ENCODE assay signal across 12 cellular contexts in the genomic region with DNA sequence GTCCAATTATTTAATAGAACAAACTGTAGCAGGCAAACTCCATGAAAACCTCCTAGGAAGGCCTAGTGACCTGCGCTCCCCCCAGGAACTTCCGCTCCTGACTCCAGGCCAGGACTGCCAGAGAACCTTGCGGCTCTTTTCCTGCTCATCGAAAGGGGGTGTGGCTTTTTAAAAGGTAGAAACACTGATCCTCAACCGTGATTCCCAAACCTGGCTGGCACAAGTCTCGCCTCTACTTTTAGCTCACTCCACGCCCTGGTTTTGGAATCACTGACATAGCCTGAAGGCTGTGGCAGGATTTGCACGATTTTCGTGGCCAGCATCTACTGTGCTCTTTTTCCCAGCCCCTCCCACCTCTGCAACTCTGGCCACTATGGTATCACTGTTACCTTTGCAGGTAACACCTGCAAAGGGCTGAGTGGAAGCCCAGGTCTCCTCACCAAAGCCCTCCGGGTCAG. TPM values are rescaled to one million over a fixed set of nuclear protein-coding genes. Genes with fewer than 3 reads are reported as not detected.
DNase-seq lines count a peak whose midpoint lies in the region; ATAC-seq and TF ChIP-seq lines count a peak whose summit lies in the region.
"Had no signal": no experiment of that assay in that cellular context is flagged by ENCODE, and none has a peak within 500 bp of the region (broad histone marks: within the 10 kb centered on the region; RNA-seq: fewer than 3 reads in every experiment).

No MANE protein-coding gene starts in this region.

- H3K4me1 ChIP-seq in heart left ventricle (peaks cover 0 to 79% (median 51%) of the 10 kb centered on the region in 12 donors), mucosa of stomach (ENCODE audit: control insufficient read depth, insufficient read depth, low read length) (peaks cover 63% of the 10 kb centered on the region), aorta (ENCODE audit: control insufficient read depth in 1 of 2, insufficient read depth in 2 of 2, low read length in 2 of 2) (peaks cover 2 to 7% of the 10 kb centered on the region in 2 donors)

- no peak overlapping the region for H3K4me3 ChIP-seq in heart left ventricle
- H3K4me3 ChIP-seq in mucosa of stomach (ENCODE audit: low read length), result peak overlapping the region; percentile 27
- no peak overlapping the region for H3K4me3 ChIP-seq in aorta (ENCODE audit: low read length in 2 of 2)
- H3K4me3 ChIP-seq: BLaER1 treated with 17β-estradiol and CSF1 and Interleukin-3, amounts not matched to agents 10 nM and 100 nM had no signal

- H3K9ac ChIP-seq in mucosa of stomach (ENCODE audit: low read length), result peak overlapping the region; percentile 61
- H3K9ac ChIP-seq: BLaER1 treated with 17β-estradiol and CSF1 and Interleukin-3, amounts not matched to agents 10 nM and 100 nM had no signal

- no peaks in the 10 kb centered on the region for H3K27me3 ChIP-seq in heart left ventricle
- H3K27me3 ChIP-seq in mucosa of stomach (ENCODE audit: control insufficient read depth, insufficient read depth, low read length), result no peaks in the 10 kb centered on the region
- no peaks in the 10 kb centered on the region for H3K27me3 ChIP-seq in aorta (ENCODE audit: control insufficient read depth in 1 of 2, insufficient read depth in 2 of 2, low read length in 1 of 2)
- H3K27me3 ChIP-seq: BLaER1 treated with 17β-estradiol and CSF1 and Interleukin-3, amounts not matched to agents 10 nM and 100 nM had no signal

- H3K9me3 ChIP-seq in heart left ventricle, result no peaks in the 10 kb centered on the region
- H3K9me3 ChIP-seq in mucosa of stomach (ENCODE audit: control insufficient read depth, low read length), result no peaks in the 10 kb centered on the region
- H3K9me3 ChIP-seq in aorta (ENCODE audit: control insufficient read depth, low read length), result no peaks in the 10 kb centered on the region
- H3K9me3 ChIP-seq: BLaER1 treated with 17β-estradiol and CSF1 and Interleukin-3, amounts not matched to agents 10 nM and 100 nM had no signal

- H3K4me1 Mint-ChIP-seq in endothelial cell (ENCODE audit: unreplicated experiment), result peaks cover 42% of the 10 kb centered on the region
- H3K4me1 Mint-ChIP-seq in activated CD4-positive, alpha-beta memory T cell treated with anti-CD3 and anti-CD28 coated beads for 36 hours (ENCODE audit: low read depth), result no peaks in the 10 kb centered on the region

- 46 to 55% (median 50%) methylated on average over 10 of the region's 10 CpGs for WGBS in heart left ventricle, 4 donors
- WGBS in aorta, 2 donors, result 31 to 33% methylated on average over 10 of the region's 10 CpGs

- H3K9me3 Mint-ChIP-seq in endothelial cell (ENCODE audit: unreplicated experiment), result no peaks in the 10 kb centered on the region
- H3K9me3 Mint-ChIP-seq in activated CD4-positive, alpha-beta memory T cell treated with anti-CD3 and anti-CD28 coated beads for 36 hours, result no peaks in the 10 kb centered on the region

- peaks cover 0 to 4% (median 0%) of the 10 kb centered on the region in 9 donors for H3K36me3 ChIP-seq in heart left ventricle
- no peaks in the 10 kb centered on the region for H3K36me3 ChIP-seq in mucosa of stomach (ENCODE audit: control insufficient read depth, insufficient read depth, low read length)
- no peaks in the 10 kb centered on the region for H3K36me3 ChIP-seq in aorta (ENCODE audit: control insufficient read depth in 1 of 2, insufficient read depth in 2 of 2, low read length in 1 of 2)
- H3K36me3 ChIP-seq: BLaER1 treated with 17β-estradiol and CSF1 and Interleukin-3, amounts not matched to agents 10 nM and 100 nM had no signal

- peak overlapping the region; percentile 82 to 99 (median 98) for H3K27ac ChIP-seq in heart left ventricle
- peak overlapping the region; percentile 100 for H3K27ac ChIP-seq in aorta (ENCODE audit: low read depth in 1 of 2, low read length in 2 of 2)
- H3K27ac ChIP-seq: BLaER1 treated with 17β-estradiol and CSF1 and Interleukin-3, amounts not matched to agents 10 nM and 100 nM had no signal

- TF ChIP-seq POLR2A in heart left ventricle (IDR thresholded peaks at IDR 0.05) (no peak), erythroblast (IDR thresholded peaks at IDR 0.05; ENCODE audit: low read length) (no peak)

- CTCF ChIA-PET in activated CD4-positive, alpha-beta memory T cell treated with anti-CD3 and anti-CD28 coated beads for 36 hours (lab: Charles Lee), result no interaction called here

- POLR2A ChIA-PET in activated CD4-positive, alpha-beta memory T cell treated with anti-CD3 and anti-CD28 coated beads for 36 hours (lab: Charles Lee), result no interaction called here

- H3K4me3 Mint-ChIP-seq in endothelial cell (ENCODE audit: unreplicated experiment), result peak overlapping the region; percentile 62
- H3K4me3 Mint-ChIP-seq in activated CD4-positive, alpha-beta memory T cell treated with anti-CD3 and anti-CD28 coated beads for 36 hours, result no peak overlapping the region

- DNase-seq in heart left ventricle (no peak), left cardiac atrium (no peak), endothelial cell (ENCODE audit: low spot score) (peak; percentile 46), aorta (peak in 1 of 2 donors; percentile 59), erythroblast (lab: John Stamatoyannopoulos, UW) (no peak), GOT3 (lab: John Stamatoyannopoulos, UW) (no peak)
- DNase-seq in activated CD4-positive, alpha-beta memory T cell treated with anti-CD3 and anti-CD28 coated beads for 36 hours, result no peak
- DNase-seq: cerebellar nuclear complex, KG1, T1000 had no signal

- intact Hi-C loops in heart left ventricle (cut with DNase I), result loop anchor here in 5 of 10 donors (5.0 kb wide), 2 partner anchors 43 to 47 kb away; a partner anchor contains a TSS
- intact Hi-C loops in left cardiac atrium (cut with DNase I), result no loop called here
- intact Hi-C loops in aorta (cut with DNase I), result loop anchor here in 1 of 2 donors (5.0 kb wide), 1 partner anchor 43 kb away; a partner anchor contains a TSS
- intact Hi-C loops in activated CD4-positive, alpha-beta memory T cell treated with anti-CD3 and anti-CD28 coated beads for 36 hours (cut with micrococcal nuclease), result no loop called here

- ATAC-seq in heart left ventricle, result no peak
- ATAC-seq in left cardiac atrium, result no peak
- no peak for ATAC-seq in aorta (ENCODE audit: low FRiP score)

- H3K27me3 Mint-ChIP-seq in endothelial cell (ENCODE audit: unreplicated experiment), result peaks cover 10% of the 10 kb centered on the region
- H3K27me3 Mint-ChIP-seq in activated CD4-positive, alpha-beta memory T cell treated with anti-CD3 and anti-CD28 coated beads for 36 hours, result no peaks in the 10 kb centered on the region

- peak overlapping the region; percentile 98 for H3K27ac Mint-ChIP-seq in endothelial cell (ENCODE audit: unreplicated experiment)
- no peak overlapping the region for H3K27ac Mint-ChIP-seq in activated CD4-positive, alpha-beta memory T cell treated with anti-CD3 and anti-CD28 coated beads for 36 hours

- no peak for TF ChIP-seq CTCF in heart left ventricle (IDR thresholded peaks at IDR 0.05)
- TF ChIP-seq CTCF in endothelial cell (IDR thresholded peaks at IDR 0.05; ENCODE audit: unreplicated experiment), result no peak

- H3K36me3 Mint-ChIP-seq in endothelial cell (ENCODE audit: low read depth, unreplicated experiment), result no peaks in the 10 kb centered on the region
- H3K36me3 Mint-ChIP-seq in activated CD4-positive, alpha-beta memory T cell treated with anti-CD3 and anti-CD28 coated beads for 36 hours, result peaks cover 4% of the 10 kb centered on the region

RNA-seq across cellular contexts. Expression of a gene that starts 43.3 kb away (rescaled TPM):
- total RNA-seq in heart left ventricle (10 to 100 TPM; 16.0 to 64.5 (median 37.2) TPM), left cardiac atrium (10 to 100 TPM; 24.3 to 33.0 TPM), endothelial cell (ENCODE audit: unreplicated experiment) (12.4 TPM), aorta (100 to 1,000 TPM; 226 to 242 TPM)
- polyA plus RNA-seq in heart left ventricle (10 to 100 TPM; 13.2 to 14.7 TPM), aorta (10 to 100 TPM; 13.4 to 26.4 TPM)
- total RNA-seq in activated CD4-positive, alpha-beta memory T cell treated with anti-CD3 and anti-CD28 coated beads for 36 hours, result 10 to 100 TPM; 49.3 to 49.7 TPM

RNA-seq across cellular contexts. Expression of a gene that starts 57.6 kb away (rescaled TPM):
- 1 to 10 TPM in 2 of 9 donors, under 1 TPM in 3, not detected in 4; 0.25 to 7.3 (median 0.79) TPM for total RNA-seq in heart left ventricle
- polyA plus RNA-seq in heart left ventricle, result under 1 TPM in 1 of 2 donors, not detected in 1; 0.19 TPM
- total RNA-seq in left cardiac atrium, result 1 to 10 TPM in 1 of 2 donors, under 1 TPM in 1; 0.24 to 1.7 TPM
- 3.5 TPM for total RNA-seq in endothelial cell (ENCODE audit: unreplicated experiment)
- total RNA-seq in aorta, result 1 to 10 TPM in 1 of 2 donors, under 1 TPM in 1; 0.55 to 1.4 TPM
- 1 to 10 TPM in 1 of 2 donors, under 1 TPM in 1; 0.43 to 2.8 TPM for polyA plus RNA-seq in aorta
- total RNA-seq in activated CD4-positive, alpha-beta memory T cell treated with anti-CD3 and anti-CD28 coated beads for 36 hours, result 10 to 100 TPM; 88.0 to 91.3 TPM

Comparison
In these comparisons a context has a peak if more than half of its experiments do, and no peak if none do; other contexts are left out.
1. RNA of a gene that starts 57.6 kb away (total RNA-seq): 88.0 to 91.3 TPM in activated CD4-positive, alpha-beta memory T cell treated with anti-CD3 and anti-CD28 coated beads for 36 hours; 3.5 TPM in endothelial cell (single experiment), 0.24 to 1.7 TPM in left cardiac atrium, 0.55 to 1.4 TPM in aorta and 0.25 to 7.3 TPM in heart left ventricle; every median in the first group is over 10 times any median in the second.